Comparison of ENCODE assay signal across 8 cellular contexts in the genomic region with DNA sequence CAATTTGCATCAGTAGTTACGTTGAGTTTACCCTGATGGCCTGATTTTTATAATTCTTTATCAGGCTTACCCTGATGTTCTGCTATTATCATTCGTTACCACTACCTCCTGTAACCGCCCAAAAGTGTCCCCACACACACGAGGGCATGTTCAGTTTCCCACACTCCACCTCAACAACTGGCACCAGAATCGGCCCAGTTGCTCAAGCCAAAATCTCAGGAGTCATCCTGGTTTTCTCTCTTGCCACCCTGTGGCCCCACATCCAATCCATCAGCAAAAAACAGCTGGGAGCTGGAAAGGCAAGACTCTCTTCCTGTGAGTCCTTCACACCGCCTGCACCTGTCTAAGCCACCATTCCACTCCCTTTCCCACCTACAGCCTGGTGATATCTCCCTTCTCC.
DNase-seq lines count a peak whose midpoint lies in the region; ATAC-seq and TF ChIP-seq lines count a peak whose summit lies in the region.

No MANE protein-coding gene starts in this region.

- H3K36me3 ChIP-seq in skeletal muscle tissue (ENCODE audit: control insufficient read depth in 3 of 3, insufficient read depth in 3 of 3, low read length in 3 of 3), result no peaks in the 10 kb centered on the region
- no peaks in the 10 kb centered on the region for H3K36me3 ChIP-seq in brain microvascular endothelial cell (replicated peaks)

- TF ChIP-seq CTCF in VCaP (conservative IDR thresholded peaks at IDR 0.05), result no peak
- TF ChIP-seq CTCF in brain microvascular endothelial cell (IDR thresholded peaks at IDR 0.05; ENCODE audit: low read depth, low read length, missing control alignments), result no peak

- 72% methylated on average over 6 of the region's 6 CpGs for WGBS in right cardiac atrium

- H3K4me3 ChIP-seq in right cardiac atrium (ENCODE audit: low read length), result peak overlapping the region; percentile 91
- H3K4me3 ChIP-seq in skeletal muscle tissue (ENCODE audit: low read length in 3 of 3), result peak overlapping the region; percentile 81 to 95 (median 88)
- no peak overlapping the region for H3K4me3 ChIP-seq in brain microvascular endothelial cell (ENCODE audit: low read depth, low read length)

- DNase-seq in DMS53 (lab: John Stamatoyannopoulos, UW) (peak; percentile 9), DMS53 treated with DMSO at 0.1 percent for 48 hours (lab: John Stamatoyannopoulos, UW; ENCODE audit: unreplicated experiment) (no peak), right cardiac atrium (no peak), brain microvascular endothelial cell (no peak), NCI-H1092 treated with DMSO at 0.1 percent for 48 hours (lab: John Stamatoyannopoulos, UW) (no peak)

- H3K4me1 ChIP-seq in right cardiac atrium (ENCODE audit: control insufficient read depth, insufficient read depth, low read length) (no peaks in the 10 kb centered on the region), skeletal muscle tissue (ENCODE audit: control insufficient read depth in 3 of 3, insufficient read depth in 3 of 3, low read length in 3 of 3) (peaks cover 5 to 16% (median 9%) of the 10 kb centered on the region in 3 donors)

- H3K9me3 ChIP-seq in right cardiac atrium (ENCODE audit: control insufficient read depth, low read length), result no peaks in the 10 kb centered on the region
- H3K9me3 ChIP-seq in skeletal muscle tissue (ENCODE audit: control insufficient read depth in 3 of 3, low read length in 3 of 3), result no peaks in the 10 kb centered on the region

- peak overlapping the region; percentile 77 to 95 (median 91) for H3K9ac ChIP-seq in skeletal muscle tissue (ENCODE audit: low read depth in 1 of 3, low read length in 3 of 3)

- peak overlapping the region; percentile 71 for H3K27ac ChIP-seq in VCaP
- H3K27ac ChIP-seq in right cardiac atrium (ENCODE audit: low read length), result no peak overlapping the region
- peak overlapping the region; percentile 62 for H3K27ac ChIP-seq in skeletal muscle tissue (ENCODE audit: low read depth, low read length)
- no peak overlapping the region for H3K27ac ChIP-seq in brain microvascular endothelial cell

- ATAC-seq in right cardiac atrium, result no peak
- ATAC-seq in GM18861 (IDR thresholded peaks at IDR 0.05; ENCODE audit: unreplicated experiment), result no peak

- H3K27me3 ChIP-seq in right cardiac atrium (ENCODE audit: control insufficient read depth, insufficient read depth) (no peaks in the 10 kb centered on the region), skeletal muscle tissue (ENCODE audit: control insufficient read depth in 3 of 3, insufficient read depth in 3 of 3, low read length in 3 of 3) (no peaks in the 10 kb centered on the region), brain microvascular endothelial cell (replicated peaks) (no peaks in the 10 kb centered on the region)

- intact Hi-C loops in right cardiac atrium (cut with DNase I), result no loop called here

- in situ Hi-C loops in brain microvascular endothelial cell (cut with HindIII; ENCODE audit: low pct_ligation_motif_present, low sequenced_read_pairs), result no loop called here

Comparison
In these comparisons a context has a peak if more than half of its experiments do, and no peak if none do; other contexts are left out.
1. H3K27ac ChIP-seq: peak in VCaP (single experiment) and skeletal muscle tissue (single experiment); none in right cardiac atrium (single experiment) and brain microvascular endothelial cell (single experiment).